ENCODE assay signal across 18 cellular contexts in the genomic region with DNA sequence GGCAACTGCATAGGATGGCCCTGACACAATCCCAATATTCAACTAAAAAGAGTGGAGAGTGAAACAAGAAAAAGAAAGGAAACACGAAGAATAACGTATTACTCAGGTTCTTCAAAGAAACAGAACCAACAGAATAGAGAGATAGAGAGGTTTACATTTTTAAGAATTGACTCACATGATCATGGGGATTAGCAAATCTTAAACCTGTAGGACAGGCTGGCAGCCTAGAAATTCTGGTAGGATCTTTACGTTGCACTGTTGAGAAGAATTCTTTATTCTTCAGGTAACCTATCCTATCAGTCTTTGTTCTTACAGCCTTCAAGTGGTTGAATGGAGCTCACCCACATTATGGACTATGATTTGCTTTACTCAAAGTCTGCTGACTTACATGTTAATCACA.
"Had no signal": no experiment of that assay in that cellular context is flagged by ENCODE, and none has a peak within 500 bp of the region (broad histone marks: within the 10 kb centered on the region; RNA-seq: fewer than 3 reads in every experiment).

No MANE protein-coding gene starts in this region.

- H3K4me1 Mint-ChIP-seq: natural killer cell had no signal

- ATAC-seq: gastrocnemius medialis, heart right ventricle, left lobe of liver, natural killer cell had no signal

- H3K36me3 ChIP-seq: gastrocnemius medialis, heart right ventricle, sigmoid colon, upper lobe of left lung, uterus had no signal

- H3K9me3 Mint-ChIP-seq: endodermal cell, mesothelial cell of epicardium, neural crest cell had no signal

- H3K4me1 ChIP-seq: gastrocnemius medialis, heart right ventricle, sigmoid colon, upper lobe of left lung, uterus had no signal

- H3K9me3 ChIP-seq: gastrocnemius medialis, heart right ventricle, sigmoid colon, upper lobe of left lung, uterus had no signal

- H3K27ac Mint-ChIP-seq: endodermal cell, mesothelial cell of epicardium, natural killer cell had no signal

- H3K27me3 ChIP-seq: gastrocnemius medialis, sigmoid colon, upper lobe of left lung, uterus had no signal

- H3K4me3 ChIP-seq: coronary artery, gastrocnemius medialis, heart right ventricle, sigmoid colon, skin epidermis, upper lobe of left lung, uterus had no signal

- H3K36me3 Mint-ChIP-seq: mesothelial cell of epicardium, natural killer cell had no signal

- FAIRE-seq: endothelial cell of umbilical vein had no signal

- H3K4me3 Mint-ChIP-seq: endodermal cell, mesothelial cell of epicardium, natural killer cell, neural crest cell had no signal

- DNase-seq: effector CD4-positive, alpha-beta T cell; endodermal cell; gastrocnemius medialis; heart right ventricle; hypothalamus; islet precursor cell; natural killer cell; sigmoid colon; stimulated activated CD4-positive, alpha-beta T cell treated with anti-CD3 and anti-CD28 coated beads, Interleukin-2, amount 100 ng/mL, for 24 hours; stimulated activated naive CD4-positive, alpha-beta T cell treated with Interleukin-2 at 50 U/mL for 16 hours; upper lobe of left lung; uterus had no signal

- H3K27ac ChIP-seq: coronary artery, gastrocnemius medialis, heart right ventricle, sigmoid colon, skin epidermis, upper lobe of left lung, uterus had no signal
